In the genomic region with DNA sequence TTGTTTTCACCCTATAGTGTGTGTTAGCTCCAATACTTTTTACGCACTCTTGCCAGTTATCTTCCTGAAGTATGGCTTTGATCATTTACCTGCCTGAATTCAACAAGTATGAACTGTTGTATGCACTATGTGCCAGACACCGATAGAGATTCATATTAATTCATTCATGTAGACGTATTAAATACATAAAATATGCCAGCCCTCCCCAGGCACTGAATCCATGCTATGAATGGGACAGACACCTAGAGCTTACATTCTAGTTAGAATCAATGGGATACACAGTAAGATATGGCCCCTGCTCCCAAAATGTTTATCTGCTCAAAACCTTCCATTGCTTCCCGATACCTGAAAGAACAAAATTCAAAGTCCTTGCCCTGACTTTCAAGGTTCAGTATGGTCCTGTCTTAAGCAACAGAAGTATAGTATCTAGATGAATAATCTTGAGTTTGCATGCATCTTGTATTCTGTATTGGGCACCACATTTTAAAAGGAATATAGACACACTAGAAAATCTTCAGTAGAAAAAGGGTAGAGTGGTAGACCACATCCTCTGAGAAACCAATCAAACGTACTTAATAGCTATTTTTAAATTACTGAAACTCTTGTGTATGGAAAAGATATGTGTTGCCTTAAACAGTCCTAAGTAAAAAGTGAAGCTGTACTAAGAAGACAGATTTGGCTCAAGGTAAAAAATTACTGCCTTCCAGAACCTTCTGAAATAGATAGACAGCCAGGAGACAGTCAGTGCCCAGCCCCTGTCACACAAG, we compare ENCODE assay signal across 14 cellular contexts. TPM values are rescaled to one million over a fixed set of nuclear protein-coding genes. Genes with fewer than 3 reads are reported as not detected.
DNase-seq lines count a peak whose midpoint lies in the region; ATAC-seq and FAIRE-seq lines count a peak whose summit lies in the region.
"Had no signal": no experiment of that assay in that cellular context is flagged by ENCODE, and none has a peak within 500 bp of the region (broad histone marks: within the 10 kb centered on the region; RNA-seq: fewer than 3 reads in every experiment).

No MANE protein-coding gene starts in this region.

- no peaks in the 10 kb centered on the region for H3K36me3 ChIP-seq in CD4-positive, CD25-positive, alpha-beta regulatory T cell (ENCODE audit: control insufficient read depth, insufficient read depth, low read length)
- H3K36me3 ChIP-seq: upper lobe of left lung had no signal

- FAIRE-seq in GM18507 (lab: Jason Lieb, UNC): peak; percentile 84

- no peaks in the 10 kb centered on the region for H3K9me3 ChIP-seq in CD4-positive, CD25-positive, alpha-beta regulatory T cell (ENCODE audit: control insufficient read depth in 2 of 2, low read length in 2 of 2)
- H3K9me3 ChIP-seq: upper lobe of left lung had no signal

- H3K4me1 ChIP-seq in CD4-positive, CD25-positive, alpha-beta regulatory T cell (ENCODE audit: control insufficient read depth, insufficient read depth, low read length, poor library complexity, severe bottlenecking): peaks cover 17% of the 10 kb centered on the region
- H3K4me1 ChIP-seq: upper lobe of left lung had no signal

- H3K36me3 Mint-ChIP-seq in CD4-positive, CD25-positive, alpha-beta regulatory T cell: no peaks in the 10 kb centered on the region
- H3K36me3 Mint-ChIP-seq in activated T-helper 17 cell treated with anti-CD3 and anti-CD28 coated beads, Interleukin-2, amount 50 U/mL, for 72 hours (ENCODE audit: low read depth): no peaks in the 10 kb centered on the region

- peak in 2 of 3 donors; percentile 44 to 63 for DNase-seq in CD4-positive, CD25-positive, alpha-beta regulatory T cell
- DNase-seq in GM18507 (ENCODE audit: extremely low spot score, insufficient read length, low read depth) (no peak), cerebellar cortex (ENCODE audit: low spot score) (no peak), inferior parietal cortex (ENCODE audit: extremely low spot score) (no peak), HT-29 (ENCODE audit: low spot score) (no peak)
- DNase-seq: C1 segment of cervical spinal cord, caudate nucleus, midbrain, upper lobe of left lung had no signal

- no peaks in the 10 kb centered on the region for H3K9me3 Mint-ChIP-seq in CD4-positive, CD25-positive, alpha-beta regulatory T cell
- no peaks in the 10 kb centered on the region for H3K9me3 Mint-ChIP-seq in activated T-helper 17 cell treated with anti-CD3 and anti-CD28 coated beads, Interleukin-2, amount 50 U/mL, for 72 hours

- peak overlapping the region; percentile 50 to 58 (median 52) for H3K4me3 Mint-ChIP-seq in CD4-positive, CD25-positive, alpha-beta regulatory T cell
- peak overlapping the region; percentile 61 for H3K4me3 Mint-ChIP-seq in activated T-helper 17 cell treated with anti-CD3 and anti-CD28 coated beads, Interleukin-2, amount 50 U/mL, for 72 hours

- ATAC-seq in CD4-positive, CD25-positive, alpha-beta regulatory T cell (ENCODE audit: low read depth in 2 of 2): peak; percentile 79 to 80
- peak; percentile 50 for ATAC-seq in HG02981 (IDR thresholded peaks at IDR 0.05; ENCODE audit: unreplicated experiment)
- ATAC-seq in activated T-helper 17 cell treated with anti-CD3 and anti-CD28 coated beads, Interleukin-2, amount 50 U/mL, for 72 hours (replicated peaks): peak; percentile 95
- ATAC-seq in HG02970 (IDR thresholded peaks at IDR 0.05; ENCODE audit: low FRiP score, unreplicated experiment): no peak
- ATAC-seq: sciatic nerve had no signal

- H3K4me3 ChIP-seq in CD4-positive, CD25-positive, alpha-beta regulatory T cell (ENCODE audit: low read depth, low read length): peak overlapping the region; percentile 27
- H3K4me3 ChIP-seq: upper lobe of left lung had no signal

- no peak overlapping the region for H3K27ac ChIP-seq in CD4-positive, CD25-positive, alpha-beta regulatory T cell (ENCODE audit: insufficient read depth, low read length, poor library complexity, severe bottlenecking)
- H3K27ac ChIP-seq: upper lobe of left lung had no signal

- no peaks in the 10 kb centered on the region for H3K27me3 ChIP-seq in CD4-positive, CD25-positive, alpha-beta regulatory T cell (ENCODE audit: control insufficient read depth, insufficient read depth, low read length)
- H3K27me3 ChIP-seq: upper lobe of left lung had no signal

- H3K27me3 Mint-ChIP-seq in CD4-positive, CD25-positive, alpha-beta regulatory T cell: no peaks in the 10 kb centered on the region
- peaks cover 3% of the 10 kb centered on the region for H3K27me3 Mint-ChIP-seq in activated T-helper 17 cell treated with anti-CD3 and anti-CD28 coated beads, Interleukin-2, amount 50 U/mL, for 72 hours

- peak overlapping the region; percentile 13 to 42 (median 33) for H3K27ac Mint-ChIP-seq in CD4-positive, CD25-positive, alpha-beta regulatory T cell
- peak overlapping the region; percentile 74 for H3K27ac Mint-ChIP-seq in activated T-helper 17 cell treated with anti-CD3 and anti-CD28 coated beads, Interleukin-2, amount 50 U/mL, for 72 hours

- peaks cover 15 to 25% (median 21%) of the 10 kb centered on the region in 4 donors for H3K4me1 Mint-ChIP-seq in CD4-positive, CD25-positive, alpha-beta regulatory T cell
- H3K4me1 Mint-ChIP-seq in activated T-helper 17 cell treated with anti-CD3 and anti-CD28 coated beads, Interleukin-2, amount 50 U/mL, for 72 hours: peaks cover 12% of the 10 kb centered on the region

RNA-seq across cellular contexts. Expression of a gene that starts 2.9 kb away (rescaled TPM):
- not detected for total RNA-seq in CD4-positive, CD25-positive, alpha-beta regulatory T cell
- polyA plus RNA-seq in CD4-positive, CD25-positive, alpha-beta regulatory T cell: not detected
- not detected for total RNA-seq in activated T-helper 17 cell treated with anti-CD3 and anti-CD28 coated beads, Interleukin-2, amount 50 U/mL, for 72 hours
- not detected in 2 replicates for total RNA-seq in HT-29 (2014; rRNA removed; shearing (Covaris generic))
- total RNA-seq: fibroblast of lung, sciatic nerve, upper lobe of left lung had no signal
- polyA plus RNA-seq: fibroblast of lung had no signal

RNA-seq across cellular contexts. Expression of a gene that starts 13.4 kb away (rescaled TPM):
- total RNA-seq in CD4-positive, CD25-positive, alpha-beta regulatory T cell: 43.3 TPM
- polyA plus RNA-seq in CD4-positive, CD25-positive, alpha-beta regulatory T cell: 10 to 100 TPM; 25.9 to 29.0 (median 27.0) TPM
- 10 to 100 TPM; 28.4 to 50.4 TPM for total RNA-seq in activated T-helper 17 cell treated with anti-CD3 and anti-CD28 coated beads, Interleukin-2, amount 50 U/mL, for 72 hours
- total RNA-seq in HT-29 (2014; rRNA removed; shearing (Covaris generic)): 11.7 and 11.9 TPM in 2 replicates

RNA-seq across cellular contexts. Expression of a gene that starts 36.3 kb away (rescaled TPM):
- total RNA-seq in CD4-positive, CD25-positive, alpha-beta regulatory T cell: 48.7 TPM
- 10 to 100 TPM in 3 of 4 donors, 1 to 10 TPM in 1; 9.4 to 13.6 (median 12.3) TPM for polyA plus RNA-seq in CD4-positive, CD25-positive, alpha-beta regulatory T cell
- total RNA-seq in activated T-helper 17 cell treated with anti-CD3 and anti-CD28 coated beads, Interleukin-2, amount 50 U/mL, for 72 hours: 10 to 100 TPM; 49.3 to 74.3 TPM
- total RNA-seq in HT-29 (2014; rRNA removed; shearing (Covaris generic)): 23.6 and 29.2 TPM in 2 replicates

Comparison
In these comparisons a context has a peak if more than half of its experiments do, and no peak if none do; other contexts are left out.
1. DNase-seq: peak in CD4-positive, CD25-positive, alpha-beta regulatory T cell (2 of 3); none in GM18507 (single experiment), cerebellar cortex (single experiment), inferior parietal cortex (single experiment) and HT-29 (single experiment).